In genomic region chr3:188750625-188751024, GRCh38 we compare ENCODE assay signal across 25 cellular contexts.
"Had no signal": no experiment of that assay in that cellular context is flagged by ENCODE, and none has a peak within 500 bp of the region (broad histone marks: within the 10 kb centered on the region; RNA-seq: fewer than 3 reads in every experiment).

No MANE protein-coding gene starts in this region.

- H3K9me3 ChIP-seq: ovary, stomach, thyroid gland, upper lobe of left lung, vagina had no signal

- H3K4me3 ChIP-seq: ovary, skin epidermis, stomach, thyroid gland, upper lobe of left lung, vagina had no signal

- ATAC-seq: esophagus mucosa, left colon, sciatic nerve, T-helper 17 cell had no signal

- H3K27me3 Mint-ChIP-seq: progenitor cell of endocrine pancreas, T-helper 17 cell had no signal

- H3K4me3 Mint-ChIP-seq: T-helper 17 cell had no signal

- H3K36me3 ChIP-seq: ovary, thyroid gland, upper lobe of left lung, vagina had no signal

- H3K4me1 ChIP-seq: thyroid gland, upper lobe of left lung, vagina had no signal

- H3K27me3 ChIP-seq: ovary, stomach, thyroid gland, upper lobe of left lung, vagina had no signal

- H3K4me1 Mint-ChIP-seq: T-helper 17 cell had no signal

- DNase-seq: activated CD4-positive, alpha-beta T cell treated with anti-CD3 and anti-CD28 coated beads, Interleukin-2, amount 50 U/mL, for 4 hours; activated CD8-positive, alpha-beta memory T cell treated with anti-CD3 and anti-CD28 coated beads for 24 hours; activated naive CD4-positive, alpha-beta T cell treated with Interleukin-2 at 50 U/mL for 16 hours; amygdala; caudate nucleus; cortex of kidney; foreskin fibroblast; head of caudate nucleus; hippocampal formation; kidney; left colon; mammary epithelial cell; ovary; stimulated activated CD4-positive, alpha-beta T cell treated with anti-CD3 and anti-CD28 coated beads, Interleukin-12 subunit alpha, Interleukin-12 subunit beta, amount 100 ng/mL, for 4 hours; stimulated activated CD4-positive, alpha-beta T cell treated with anti-CD3 and anti-CD28 coated beads, Interleukin-4, amount 100 ng/mL, for 1 hour; stomach; T-helper 17 cell; T1000; thyroid gland; upper lobe of left lung had no signal

- H3K27ac ChIP-seq: ovary, skin epidermis, stomach, thyroid gland, upper lobe of left lung, vagina had no signal

- H3K27ac Mint-ChIP-seq: progenitor cell of endocrine pancreas, T-helper 17 cell had no signal
